Comparison of ENCODE assay signal across 1 cellular context in the genomic region with DNA sequence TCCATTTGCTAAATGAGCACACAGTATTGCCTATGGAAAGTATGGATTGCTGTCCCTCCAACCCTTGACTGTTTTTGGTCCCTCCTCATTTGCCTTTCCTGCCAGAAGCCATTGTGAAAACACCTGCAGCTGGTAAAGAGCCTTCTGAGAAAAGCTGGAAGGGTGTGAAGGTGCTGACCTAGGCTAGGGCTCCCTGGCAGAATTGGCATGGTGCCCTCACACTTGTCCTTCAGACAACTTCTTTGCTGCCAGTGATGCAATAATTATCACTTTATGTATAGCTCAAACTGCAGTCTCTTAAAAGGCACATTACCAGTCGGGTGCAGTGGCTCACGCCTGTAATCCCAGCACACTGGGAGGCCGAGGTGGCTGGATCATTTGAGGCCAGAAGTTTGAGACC.
TF ChIP-seq lines count a peak whose summit lies in the region.

No MANE protein-coding gene starts in this region.

TF ChIP-seq in IMR-90, 13 proteins besides CTCF, POLR2A, EP300 and RAD21:
- TF ChIP-seq MAFK (IDR thresholded peaks at IDR 0.05; ENCODE audit: low read depth, low read length) (no peak), CEBPB (IDR thresholded peaks at IDR 0.05; ENCODE audit: low read depth, low read length) (0 out of 2 replicates have a peak, but pooled peaks have one; percentile 26)
